1 cellular context compared by ENCODE assay signal in the genomic region with DNA sequence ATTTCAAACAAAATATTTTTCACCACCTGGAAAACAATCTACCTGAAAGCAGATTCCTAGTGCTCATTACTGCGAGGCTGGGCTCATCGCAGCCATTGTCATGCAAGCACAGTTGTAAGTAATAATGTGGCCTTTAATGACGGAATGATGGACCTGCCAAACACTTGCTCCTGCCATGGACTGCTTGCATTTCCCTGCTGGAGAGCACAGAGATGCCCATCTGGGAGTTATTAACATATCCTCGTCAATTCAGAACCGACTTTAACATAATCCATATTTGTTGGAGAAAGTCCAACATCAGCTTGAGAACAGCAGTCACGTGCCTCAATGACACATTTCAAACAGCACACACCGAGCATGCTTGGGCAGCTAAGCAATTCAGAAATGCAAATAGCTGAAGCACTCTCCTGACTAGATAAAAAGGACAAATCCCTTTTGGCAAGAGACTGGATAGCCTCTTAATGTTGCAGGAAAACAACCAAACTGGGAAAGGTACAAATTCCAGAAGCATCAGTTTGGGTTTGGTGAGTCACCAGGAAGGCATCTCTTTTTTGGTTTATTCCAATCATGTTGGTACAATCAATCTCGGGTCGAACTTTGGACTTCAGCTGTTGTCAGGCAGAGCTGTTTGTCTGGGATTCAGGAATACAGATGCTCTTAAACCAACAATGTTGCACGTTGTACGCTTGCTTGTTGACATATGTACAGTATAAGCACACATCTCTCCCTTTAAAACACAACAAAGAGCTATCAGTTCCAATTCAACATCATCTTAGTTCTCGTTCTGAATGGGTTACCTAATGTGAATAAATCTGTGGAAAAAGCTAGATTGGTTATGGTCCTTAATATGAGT.
TF ChIP-seq lines count a peak whose summit lies in the region.

No MANE protein-coding gene starts in this region.

TF ChIP-seq in HepG2, 621 proteins besides CTCF, POLR2A, EP300 and RAD21 (continued from another document and continues in another):
- TF ChIP-seq, protein P1, sequence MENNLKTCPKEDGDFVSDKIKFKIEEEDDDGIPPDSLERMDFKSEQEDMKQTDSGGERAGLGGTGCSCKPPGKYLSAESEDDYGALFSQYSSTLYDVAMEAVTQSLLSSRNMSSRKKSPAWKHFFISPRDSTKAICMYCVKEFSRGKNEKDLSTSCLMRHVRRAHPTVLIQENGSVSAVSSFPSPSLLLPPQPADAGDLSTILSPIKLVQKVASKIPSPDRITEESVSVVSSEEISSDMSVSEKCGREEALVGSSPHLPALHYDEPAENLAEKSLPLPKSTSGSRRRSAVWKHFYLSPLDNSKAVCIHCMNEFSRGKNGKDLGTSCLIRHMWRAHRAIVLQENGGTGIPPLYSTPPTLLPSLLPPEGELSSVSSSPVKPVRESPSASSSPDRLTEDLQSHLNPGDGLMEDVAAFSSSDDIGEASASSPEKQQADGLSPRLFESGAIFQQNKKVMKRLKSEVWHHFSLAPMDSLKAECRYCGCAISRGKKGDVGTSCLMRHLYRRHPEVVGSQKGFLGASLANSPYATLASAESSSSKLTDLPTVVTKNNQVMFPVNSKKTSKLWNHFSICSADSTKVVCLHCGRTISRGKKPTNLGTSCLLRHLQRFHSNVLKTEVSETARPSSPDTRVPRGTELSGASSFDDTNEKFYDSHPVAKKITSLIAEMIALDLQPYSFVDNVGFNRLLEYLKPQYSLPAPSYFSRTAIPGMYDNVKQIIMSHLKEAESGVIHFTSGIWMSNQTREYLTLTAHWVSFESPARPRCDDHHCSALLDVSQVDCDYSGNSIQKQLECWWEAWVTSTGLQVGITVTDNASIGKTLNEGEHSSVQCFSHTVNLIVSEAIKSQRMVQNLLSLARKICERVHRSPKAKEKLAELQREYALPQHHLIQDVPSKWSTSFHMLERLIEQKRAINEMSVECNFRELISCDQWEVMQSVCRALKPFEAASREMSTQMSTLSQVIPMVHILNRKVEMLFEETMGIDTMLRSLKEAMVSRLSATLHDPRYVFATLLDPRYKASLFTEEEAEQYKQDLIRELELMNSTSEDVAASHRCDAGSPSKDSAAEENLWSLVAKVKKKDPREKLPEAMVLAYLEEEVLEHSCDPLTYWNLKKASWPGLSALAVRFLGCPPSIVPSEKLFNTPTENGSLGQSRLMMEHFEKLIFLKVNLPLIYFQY (CRISPR knock-in tag; IDR thresholded peaks at IDR 0.05; ENCODE audit: borderline replicate concordance) = peak; percentile 68
- TF ChIP-seq FOXJ3 (CRISPR knock-in tag; IDR thresholded peaks at IDR 0.05; ENCODE audit: borderline replicate concordance) (peak; percentile 97), ZNF660 (CRISPR knock-in tag; IDR thresholded peaks at IDR 0.05; ENCODE audit: borderline replicate concordance, low read depth) (no peak), BHLHE40 (IDR thresholded peaks at IDR 0.05; ENCODE audit: low read length) (peak; percentile 96), RARG (CRISPR knock-in tag; IDR thresholded peaks at IDR 0.05; ENCODE audit: low read depth) (no peak), ZNF275 (CRISPR knock-in tag; IDR thresholded peaks at IDR 0.05; ENCODE audit: borderline replicate concordance) (no peak; the same call in 1 of the 2 replicates), ZNF317 (CRISPR knock-in tag; IDR thresholded peaks at IDR 0.05) (peak; percentile 56; the same call in 1 of the 2 replicates), ZNF180 (CRISPR knock-in tag; IDR thresholded peaks at IDR 0.05; ENCODE audit: borderline replicate concordance, low read depth) (no peak), PBX3 (CRISPR knock-in tag; IDR thresholded peaks at IDR 0.05; ENCODE audit: borderline replicate concordance) (no peak), ZBTB10 (CRISPR knock-in tag; IDR thresholded peaks at IDR 0.05; ENCODE audit: borderline replicate concordance) (no peak; the same call in 1 of the 2 replicates), MIER2 (CRISPR knock-in tag; IDR thresholded peaks at IDR 0.05) (peak; percentile 58; the same call in 1 of the 2 replicates), ARNTL (CRISPR knock-in tag; IDR thresholded peaks at IDR 0.05) (peak; percentile 89), FOXA1 (IDR thresholded peaks at IDR 0.05) (peak; percentile 98), FOXA1 (CRISPR knock-in tag; IDR thresholded peaks at IDR 0.05) (peak; percentile 98), NBN (conservative IDR thresholded peaks at IDR 0.05) (no peak), ZNF124 (CRISPR knock-in tag; IDR thresholded peaks at IDR 0.05) (peak; percentile 78), IKZF4 (CRISPR knock-in tag; IDR thresholded peaks at IDR 0.05; ENCODE audit: borderline replicate concordance, low read depth, not compliant biosample characterization) (no peak), CENPBD1 (CRISPR knock-in tag; IDR thresholded peaks at IDR 0.05; ENCODE audit: borderline replicate concordance, low read depth) (no peak), SMYD3 (CRISPR knock-in tag; IDR thresholded peaks at IDR 0.05) (peak; percentile 86; the same call in 1 of the 2 replicates)
- TF ChIP-seq, protein P2, sequence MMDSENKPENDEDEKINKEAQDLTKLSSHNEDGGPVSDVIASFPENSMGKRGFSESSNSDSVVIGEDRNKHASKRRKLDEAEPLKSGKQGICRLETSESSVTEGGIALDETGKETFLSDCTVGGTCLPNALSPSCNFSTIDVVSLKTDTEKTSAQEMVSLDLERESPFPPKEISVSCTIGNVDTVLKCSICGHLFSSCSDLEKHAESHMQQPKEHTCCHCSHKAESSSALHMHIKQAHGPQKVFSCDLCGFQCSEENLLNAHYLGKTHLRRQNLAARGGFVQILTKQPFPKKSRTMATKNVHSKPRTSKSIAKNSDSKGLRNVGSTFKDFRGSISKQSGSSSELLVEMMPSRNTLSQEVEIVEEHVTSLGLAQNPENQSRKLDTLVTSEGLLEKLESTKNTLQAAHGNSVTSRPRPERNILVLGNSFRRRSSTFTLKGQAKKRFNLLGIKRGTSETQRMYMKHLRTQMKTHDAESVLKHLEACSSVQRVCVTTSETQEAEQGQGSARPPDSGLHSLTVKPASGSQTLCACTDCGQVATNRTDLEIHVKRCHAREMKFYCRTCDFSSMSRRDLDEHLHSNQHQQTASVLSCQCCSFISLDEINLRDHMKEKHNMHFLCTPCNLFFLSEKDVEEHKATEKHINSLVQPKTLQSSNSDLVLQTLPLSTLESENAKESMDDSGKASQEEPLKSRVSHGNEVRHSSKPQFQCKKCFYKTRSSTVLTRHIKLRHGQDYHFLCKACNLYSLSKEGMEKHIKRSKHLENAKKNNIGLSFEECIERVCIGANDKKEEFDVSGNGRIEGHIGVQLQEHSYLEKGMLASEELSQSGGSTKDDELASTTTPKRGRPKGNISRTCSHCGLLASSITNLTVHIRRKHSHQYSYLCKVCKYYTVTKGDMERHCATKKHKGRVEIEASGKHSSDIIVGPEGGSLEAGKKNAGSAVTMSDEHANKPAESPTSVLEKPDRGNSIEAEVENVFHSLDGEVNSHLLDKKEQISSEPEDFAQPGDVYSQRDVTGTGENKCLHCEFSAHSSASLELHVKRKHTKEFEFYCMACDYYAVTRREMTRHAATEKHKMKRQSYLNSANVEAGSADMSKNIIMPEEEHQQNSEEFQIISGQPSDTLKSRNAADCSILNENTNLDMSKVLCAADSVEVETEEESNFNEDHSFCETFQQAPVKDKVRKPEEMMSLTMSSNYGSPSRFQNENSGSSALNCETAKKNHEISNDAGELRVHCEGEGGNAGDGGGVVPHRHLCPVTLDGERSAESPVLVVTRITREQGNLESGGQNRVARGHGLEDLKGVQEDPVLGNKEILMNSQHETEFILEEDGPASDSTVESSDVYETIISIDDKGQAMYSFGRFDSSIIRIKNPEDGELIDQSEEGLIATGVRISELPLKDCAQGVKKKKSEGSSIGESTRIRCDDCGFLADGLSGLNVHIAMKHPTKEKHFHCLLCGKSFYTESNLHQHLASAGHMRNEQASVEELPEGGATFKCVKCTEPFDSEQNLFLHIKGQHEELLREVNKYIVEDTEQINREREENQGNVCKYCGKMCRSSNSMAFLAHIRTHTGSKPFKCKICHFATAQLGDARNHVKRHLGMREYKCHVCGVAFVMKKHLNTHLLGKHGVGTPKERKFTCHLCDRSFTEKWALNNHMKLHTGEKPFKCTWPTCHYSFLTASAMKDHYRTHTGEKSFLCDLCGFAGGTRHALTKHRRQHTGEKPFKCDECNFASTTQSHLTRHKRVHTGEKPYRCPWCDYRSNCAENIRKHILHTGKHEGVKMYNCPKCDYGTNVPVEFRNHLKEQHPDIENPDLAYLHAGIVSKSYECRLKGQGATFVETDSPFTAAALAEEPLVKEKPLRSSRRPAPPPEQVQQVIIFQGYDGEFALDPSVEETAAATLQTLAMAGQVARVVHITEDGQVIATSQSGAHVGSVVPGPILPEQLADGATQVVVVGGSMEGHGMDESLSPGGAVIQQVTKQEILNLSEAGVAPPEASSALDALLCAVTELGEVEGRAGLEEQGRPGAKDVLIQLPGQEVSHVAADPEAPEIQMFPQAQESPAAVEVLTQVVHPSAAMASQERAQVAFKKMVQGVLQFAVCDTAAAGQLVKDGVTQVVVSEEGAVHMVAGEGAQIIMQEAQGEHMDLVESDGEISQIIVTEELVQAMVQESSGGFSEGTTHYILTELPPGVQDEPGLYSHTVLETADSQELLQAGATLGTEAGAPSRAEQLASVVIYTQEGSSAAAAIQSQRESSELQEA (CRISPR knock-in tag; IDR thresholded peaks at IDR 0.05; ENCODE audit: not compliant biosample characterization) = peak; percentile 39
- TF ChIP-seq, protein P3, sequence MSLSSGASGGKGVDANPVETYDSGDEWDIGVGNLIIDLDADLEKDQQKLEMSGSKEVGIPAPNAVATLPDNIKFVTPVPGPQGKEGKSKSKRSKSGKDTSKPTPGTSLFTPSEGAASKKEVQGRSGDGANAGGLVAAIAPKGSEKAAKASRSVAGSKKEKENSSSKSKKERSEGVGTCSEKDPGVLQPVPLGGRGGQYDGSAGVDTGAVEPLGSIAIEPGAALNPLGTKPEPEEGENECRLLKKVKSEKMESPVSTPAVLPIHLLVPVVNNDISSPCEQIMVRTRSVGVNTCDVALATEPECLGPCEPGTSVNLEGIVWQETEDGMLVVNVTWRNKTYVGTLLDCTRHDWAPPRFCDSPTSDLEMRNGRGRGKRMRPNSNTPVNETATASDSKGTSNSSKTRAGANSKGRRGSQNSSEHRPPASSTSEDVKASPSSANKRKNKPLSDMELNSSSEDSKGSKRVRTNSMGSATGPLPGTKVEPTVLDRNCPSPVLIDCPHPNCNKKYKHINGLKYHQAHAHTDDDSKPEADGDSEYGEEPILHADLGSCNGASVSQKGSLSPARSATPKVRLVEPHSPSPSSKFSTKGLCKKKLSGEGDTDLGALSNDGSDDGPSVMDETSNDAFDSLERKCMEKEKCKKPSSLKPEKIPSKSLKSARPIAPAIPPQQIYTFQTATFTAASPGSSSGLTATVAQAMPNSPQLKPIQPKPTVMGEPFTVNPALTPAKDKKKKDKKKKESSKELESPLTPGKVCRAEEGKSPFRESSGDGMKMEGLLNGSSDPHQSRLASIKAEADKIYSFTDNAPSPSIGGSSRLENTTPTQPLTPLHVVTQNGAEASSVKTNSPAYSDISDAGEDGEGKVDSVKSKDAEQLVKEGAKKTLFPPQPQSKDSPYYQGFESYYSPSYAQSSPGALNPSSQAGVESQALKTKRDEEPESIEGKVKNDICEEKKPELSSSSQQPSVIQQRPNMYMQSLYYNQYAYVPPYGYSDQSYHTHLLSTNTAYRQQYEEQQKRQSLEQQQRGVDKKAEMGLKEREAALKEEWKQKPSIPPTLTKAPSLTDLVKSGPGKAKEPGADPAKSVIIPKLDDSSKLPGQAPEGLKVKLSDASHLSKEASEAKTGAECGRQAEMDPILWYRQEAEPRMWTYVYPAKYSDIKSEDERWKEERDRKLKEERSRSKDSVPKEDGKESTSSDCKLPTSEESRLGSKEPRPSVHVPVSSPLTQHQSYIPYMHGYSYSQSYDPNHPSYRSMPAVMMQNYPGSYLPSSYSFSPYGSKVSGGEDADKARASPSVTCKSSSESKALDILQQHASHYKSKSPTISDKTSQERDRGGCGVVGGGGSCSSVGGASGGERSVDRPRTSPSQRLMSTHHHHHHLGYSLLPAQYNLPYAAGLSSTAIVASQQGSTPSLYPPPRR (CRISPR knock-in tag; IDR thresholded peaks at IDR 0.05; ENCODE audit: borderline replicate concordance) = peak; percentile 77; the same call in 1 of the 2 replicates
- TF ChIP-seq, protein P4, sequence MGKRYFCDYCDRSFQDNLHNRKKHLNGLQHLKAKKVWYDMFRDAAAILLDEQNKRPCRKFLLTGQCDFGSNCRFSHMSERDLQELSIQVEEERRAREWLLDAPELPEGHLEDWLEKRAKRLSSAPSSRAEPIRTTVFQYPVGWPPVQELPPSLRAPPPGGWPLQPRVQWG (CRISPR knock-in tag; IDR thresholded peaks at IDR 0.05; ENCODE audit: borderline replicate concordance, low read depth) = no peak
